Comparison of ENCODE assay signal across 18 cellular contexts in genomic region chr20:36018208-36018988, GRCh38. TPM values are rescaled to one million over a fixed set of nuclear protein-coding genes. Genes with fewer than 3 reads are reported as not detected.
DNase-seq lines count a peak whose midpoint lies in the region; ATAC-seq, FAIRE-seq and TF ChIP-seq lines count a peak whose summit lies in the region.
"Had no signal": no experiment of that assay in that cellular context is flagged by ENCODE, and none has a peak within 500 bp of the region (broad histone marks: within the 10 kb centered on the region; RNA-seq: fewer than 3 reads in every experiment).

No MANE protein-coding gene starts in this region.

- POLR2A ChIA-PET in Caco-2 (lab: Charles Lee) = interaction anchor here (1.0 kb wide), 1 partner anchor 27 kb away, joined by 3 read pairs; no protein-coding TSS in a partner anchor

- TF ChIP-seq CTCF in Caco-2 (IDR thresholded peaks at IDR 0.05; ENCODE audit: insufficient read depth in 1 of 2, low read depth in 1 of 2, low read length in 1 of 2, severe bottlenecking in 1 of 2, unreplicated experiment in 1 of 2) = no peak
- TF ChIP-seq CTCF in kidney (IDR thresholded peaks at IDR 0.05; ENCODE audit: borderline replicate concordance, extremely low read depth, insufficient read depth) = no peak
- TF ChIP-seq CTCF in pancreas (IDR thresholded peaks at IDR 0.05) = no peak

- H3K27me3 Mint-ChIP-seq in Caco-2 (ENCODE audit: insufficient read depth, unreplicated experiment) (no peaks in the 10 kb centered on the region), immature natural killer cell (ENCODE audit: low read depth in 3 of 3) (peaks cover 0 to 7% (median 2%) of the 10 kb centered on the region in 3 donors)
- H3K27me3 Mint-ChIP-seq in activated T-helper 1 cell treated with anti-CD3 and anti-CD28 coated beads, Interleukin-12 subunit alpha, Interleukin-12 subunit beta, Interleukin-2, Interleukin-4 antibody, amounts not matched to agents 30 ng/mL and 10 ng/mL and 1 ng/mL, durations not matched to agents 14 hours and 24 hours and 36 hours (ENCODE audit: insufficient read depth) = peaks cover 16% of the 10 kb centered on the region
- H3K27me3 Mint-ChIP-seq: CD4-positive, alpha-beta memory T cell; stimulated activated naive CD8-positive, alpha-beta T cell treated with anti-CD3 and anti-CD28 coated beads, Interleukin-15, Interleukin-2, amounts not matched to agents 100 ng/mL and 50 ng/mL, for 24 hours had no signal

- H3K27me3 ChIP-seq in Caco-2 (replicated peaks; ENCODE audit: control insufficient read depth, insufficient read depth, low read length) (no peaks in the 10 kb centered on the region), SJSA1 (replicated peaks) (no peaks in the 10 kb centered on the region), pancreas (no peaks in the 10 kb centered on the region)

- H3K9me3 Mint-ChIP-seq in Caco-2 (ENCODE audit: unreplicated experiment) (no peaks in the 10 kb centered on the region), immature natural killer cell (no peaks in the 10 kb centered on the region)
- no peaks in the 10 kb centered on the region for H3K9me3 Mint-ChIP-seq in activated T-helper 1 cell treated with anti-CD3 and anti-CD28 coated beads, Interleukin-12 subunit alpha, Interleukin-12 subunit beta, Interleukin-2, Interleukin-4 antibody, amounts not matched to agents 30 ng/mL and 10 ng/mL and 1 ng/mL, durations not matched to agents 14 hours and 24 hours and 36 hours
- H3K9me3 Mint-ChIP-seq: activated B cell treated with CpG ODN at 0.5 μM for 24 hours; CD4-positive, alpha-beta memory T cell; stimulated activated naive CD8-positive, alpha-beta T cell treated with anti-CD3 and anti-CD28 coated beads, Interleukin-15, Interleukin-2, amounts not matched to agents 100 ng/mL and 50 ng/mL, for 24 hours had no signal

- no peak overlapping the region for H3K4me3 Mint-ChIP-seq in Caco-2 (ENCODE audit: unreplicated experiment)
- no peak overlapping the region for H3K4me3 Mint-ChIP-seq in activated T-helper 1 cell treated with anti-CD3 and anti-CD28 coated beads, Interleukin-12 subunit alpha, Interleukin-12 subunit beta, Interleukin-2, Interleukin-4 antibody, amounts not matched to agents 30 ng/mL and 10 ng/mL and 1 ng/mL, durations not matched to agents 14 hours and 24 hours and 36 hours
- H3K4me3 Mint-ChIP-seq in immature natural killer cell = no peak overlapping the region
- H3K4me3 Mint-ChIP-seq: activated B cell treated with CpG ODN at 0.5 μM for 24 hours; CD4-positive, alpha-beta memory T cell; stimulated activated naive CD8-positive, alpha-beta T cell treated with anti-CD3 and anti-CD28 coated beads, Interleukin-15, Interleukin-2, amounts not matched to agents 100 ng/mL and 50 ng/mL, for 24 hours had no signal

- CTCF ChIA-PET in Caco-2 (lab: Charles Lee) = interaction anchor here (0.6 to 3.6 kb wide), 9 partner anchors 10 to 873 kb away, joined by 3 to 26 read pairs (median 8); partner anchors contain the start of gene SCAND1

- H3K4me1 Mint-ChIP-seq in Caco-2 (ENCODE audit: low read depth, unreplicated experiment) = peaks cover 22% of the 10 kb centered on the region
- H3K4me1 Mint-ChIP-seq in activated T-helper 1 cell treated with anti-CD3 and anti-CD28 coated beads, Interleukin-12 subunit alpha, Interleukin-12 subunit beta, Interleukin-2, Interleukin-4 antibody, amounts not matched to agents 30 ng/mL and 10 ng/mL and 1 ng/mL, durations not matched to agents 14 hours and 24 hours and 36 hours (ENCODE audit: low read depth) = no peaks in the 10 kb centered on the region
- H3K4me1 Mint-ChIP-seq in immature natural killer cell = no peaks in the 10 kb centered on the region
- H3K4me1 Mint-ChIP-seq: activated B cell treated with CpG ODN at 0.5 μM for 24 hours; CD4-positive, alpha-beta memory T cell; T-helper 17 cell had no signal

- WGBS in pancreas, 2 donors = 79 to 84% methylated on average over 7 of the region's 7 CpGs

- H3K9me3 ChIP-seq in Caco-2 (no peaks in the 10 kb centered on the region), SJSA1 (replicated peaks) (no peaks in the 10 kb centered on the region), kidney (ENCODE audit: control insufficient read depth in 1 of 2, low read length in 2 of 2) (no peaks in the 10 kb centered on the region), pancreas (no peaks in the 10 kb centered on the region)

- H3K27ac ChIP-seq in SJSA1 (peak overlapping the region; percentile 48), kidney (ENCODE audit: low read depth in 2 of 2, low read length in 2 of 2) (peak overlapping the region; percentile 93 to 95), pancreas (peak overlapping the region; percentile 26 to 62 (median 46))
- H3K27ac ChIP-seq: epithelial cell of prostate, HL-60 had no signal

- H3K4me3 ChIP-seq in Caco-2 (ENCODE audit: low read depth, low read length) (no peak overlapping the region), SJSA1 (no peak overlapping the region), kidney (ENCODE audit: low read length in 2 of 2) (no peak overlapping the region), pancreas (no peak overlapping the region)

- FAIRE-seq in kidney (lab: Jason Lieb, UNC) (no peak), pancreas (lab: Jason Lieb, UNC) (no peak)
- FAIRE-seq: colon had no signal

- intact Hi-C loops in Caco-2 (cut with micrococcal nuclease; ENCODE audit: unreplicated experiment) (loop anchor here (1.0 kb wide), 1 partner anchor 23 kb away; no protein-coding TSS in a partner anchor), kidney (cut with DNase I) (no loop called here), pancreas (cut with DNase I) (no loop called here)
- intact Hi-C loops in activated T-helper 1 cell treated with anti-CD3 and anti-CD28 coated beads, Interleukin-12 subunit alpha, Interleukin-12 subunit beta, Interleukin-2, Interleukin-4 antibody, amounts not matched to agents 30 ng/mL and 10 ng/mL and 1 ng/mL, durations not matched to agents 14 hours and 24 hours and 36 hours (cut with micrococcal nuclease) = no loop called here

- H3K36me3 ChIP-seq in Caco-2 (ENCODE audit: control insufficient read depth, insufficient read depth, low read length) (no peaks in the 10 kb centered on the region), SJSA1 (no peaks in the 10 kb centered on the region), kidney (ENCODE audit: control insufficient read depth in 1 of 2, insufficient read depth in 2 of 2, low read length in 2 of 2) (no peaks in the 10 kb centered on the region), pancreas (no peaks in the 10 kb centered on the region)

- BruUV-seq in Caco-2 (replicated peaks; lab: Mats Ljungman, UMichigan) = no TSS peak

- H3K9ac ChIP-seq in kidney (ENCODE audit: low read length in 2 of 2) = peak overlapping the region; percentile 23 to 85

- peak; percentile 79 to 81 for DNase-seq in Caco-2
- no peak for DNase-seq in SJSA1 (ENCODE audit: low read depth in 1 of 2, low spot score in 2 of 2)
- DNase-seq in kidney = peak; percentile 71
- DNase-seq in pancreas = no peak
- DNase-seq in activated CD4-positive, CD25-positive, alpha-beta regulatory T cell treated with anti-CD3 and anti-CD28 coated beads, Interleukin-2, amount 50 U/mL, for 72 hours = no peak
- no peak for DNase-seq in activated T-helper 1 cell treated with anti-CD3 and anti-CD28 coated beads, Interleukin-12 subunit alpha, Interleukin-12 subunit beta, Interleukin-2, Interleukin-4 antibody, amounts not matched to agents 30 ng/mL and 10 ng/mL and 1 ng/mL, durations not matched to agents 14 hours and 24 hours and 36 hours (ENCODE audit: low spot score)
- DNase-seq in immature natural killer cell = no peak
- DNase-seq: activated B cell treated with CpG ODN at 0.5 μM for 24 hours; CD4-positive, alpha-beta memory T cell; NCI-H1417; NK-92 treated with Interleukin-12 subunit alpha and Interleukin-12 subunit beta, amount 100 ng/mL, for 24 hours; T-helper 17 cell had no signal

- peaks cover 20% of the 10 kb centered on the region for H3K4me1 ChIP-seq in Caco-2
- peaks cover 29% of the 10 kb centered on the region for H3K4me1 ChIP-seq in SJSA1 (replicated peaks)
- H3K4me1 ChIP-seq in kidney (ENCODE audit: control insufficient read depth in 1 of 2, insufficient read depth in 1 of 2, low read depth in 1 of 2, low read length in 2 of 2) = peaks cover 19 to 22% of the 10 kb centered on the region in 2 donors
- no peaks in the 10 kb centered on the region for H3K4me1 ChIP-seq in pancreas

- no peaks in the 10 kb centered on the region for H3K36me3 Mint-ChIP-seq in Caco-2 (ENCODE audit: insufficient read depth, unreplicated experiment)
- H3K36me3 Mint-ChIP-seq in activated T-helper 1 cell treated with anti-CD3 and anti-CD28 coated beads, Interleukin-12 subunit alpha, Interleukin-12 subunit beta, Interleukin-2, Interleukin-4 antibody, amounts not matched to agents 30 ng/mL and 10 ng/mL and 1 ng/mL, durations not matched to agents 14 hours and 24 hours and 36 hours (ENCODE audit: low read depth) = no peaks in the 10 kb centered on the region
- H3K36me3 Mint-ChIP-seq in immature natural killer cell = no peaks in the 10 kb centered on the region
- H3K36me3 Mint-ChIP-seq: CD4-positive, alpha-beta memory T cell had no signal

- H3K27ac Mint-ChIP-seq in Caco-2 (ENCODE audit: unreplicated experiment) (peak overlapping the region; percentile 77), immature natural killer cell (no peak overlapping the region)
- H3K27ac Mint-ChIP-seq in activated T-helper 1 cell treated with anti-CD3 and anti-CD28 coated beads, Interleukin-12 subunit alpha, Interleukin-12 subunit beta, Interleukin-2, Interleukin-4 antibody, amounts not matched to agents 30 ng/mL and 10 ng/mL and 1 ng/mL, durations not matched to agents 14 hours and 24 hours and 36 hours = no peak overlapping the region
- H3K27ac Mint-ChIP-seq: activated B cell treated with CpG ODN at 0.5 μM for 24 hours; CD4-positive, alpha-beta memory T cell; stimulated activated naive CD8-positive, alpha-beta T cell treated with anti-CD3 and anti-CD28 coated beads, Interleukin-15, Interleukin-2, amounts not matched to agents 100 ng/mL and 50 ng/mL, for 24 hours; T-helper 17 cell had no signal

- ATAC-seq in pancreas = peak in 1 of 4 donors; percentile 22
- ATAC-seq in GM18909 (IDR thresholded peaks at IDR 0.05; ENCODE audit: poor library complexity, unreplicated experiment) = no peak
- ATAC-seq: Right ventricle myocardium inferior, T-helper 17 cell had no signal

RNA-seq across cellular contexts. Expression of gene CNBD2, which starts 50.0 kb away (rescaled TPM):
- total RNA-seq in Caco-2 (2022) = 7.9 and 9.1 TPM in 2 replicates
- 3.6 TPM in 2 replicates for total RNA-seq in SJSA1 (2014; rRNA removed; shearing (Covaris generic))
- 7.4 TPM for total RNA-seq in kidney
- 11.4 TPM for polyA plus RNA-seq in kidney (ENCODE audit: insufficient read depth, low read depth, low replicate concordance)
- 1 to 10 TPM; 2.2 to 4.7 (median 2.7) TPM for total RNA-seq in pancreas
- polyA plus RNA-seq in pancreas = 10 to 100 TPM; 10.9 to 23.8 TPM
- total RNA-seq in activated T-helper 1 cell treated with anti-CD3 and anti-CD28 coated beads, Interleukin-12 subunit alpha, Interleukin-12 subunit beta, Interleukin-2, Interleukin-4 antibody, amounts not matched to agents 30 ng/mL and 10 ng/mL and 1 ng/mL, durations not matched to agents 14 hours and 24 hours and 36 hours = 3.3 and 6.1 TPM in 2 replicates
- polyA plus RNA-seq in immature natural killer cell = 10 to 100 TPM in 1 of 3 donors, 1 to 10 TPM in 2; 8.2 to 13.7 (median 8.4) TPM

Comparison
In these comparisons a context has a peak if more than half of its experiments do, and no peak if none do; other contexts are left out.
1. DNase-seq: peak in Caco-2 (2 of 2) and kidney (single experiment); none in SJSA1 (0 of 2), pancreas (0 of 6), activated CD4-positive, CD25-positive, alpha-beta regulatory T cell treated with anti-CD3 and anti-CD28 coated beads, Interleukin-2, amount 50 U/mL, for 72 hours (single experiment), activated T-helper 1 cell treated with anti-CD3 and anti-CD28 coated beads, Interleukin-12 subunit alpha, Interleukin-12 subunit beta, Interleukin-2, Interleukin-4 antibody, amounts not matched to agents 30 ng/mL and 10 ng/mL and 1 ng/mL, durations not matched to agents 14 hours and 24 hours and 36 hours (single experiment) and immature natural killer cell (0 of 3).
2. Peak in every context shown above with its lines, with median percentiles within 50 percentile points of each other: H3K27ac ChIP-seq.